Comparison of ENCODE assay signal across 8 cellular contexts in genomic region chr4:70901984-70902576, GRCh38. TPM values are rescaled to one million over a fixed set of nuclear protein-coding genes. Genes with fewer than 3 reads are reported as not detected.
DNase-seq lines count a peak whose midpoint lies in the region; ATAC-seq and TF ChIP-seq lines count a peak whose summit lies in the region.

Gene MOB1B (plus strand): TSS chr4:70902369. CDS start chr4:70902537, 168 bp downstream.

- H3K4me1 ChIP-seq in BLaER1, result peaks cover 22% of the 10 kb centered on the region
- peaks cover 0 to 16% (median 8%) of the 10 kb centered on the region in 4 donors for H3K4me1 ChIP-seq in liver (ENCODE audit: control insufficient read depth in 4 of 4, insufficient read depth in 4 of 4, low read length in 3 of 4)

- H3K27me3 ChIP-seq in BLaER1, result no peaks in the 10 kb centered on the region
- no peaks in the 10 kb centered on the region for H3K27me3 ChIP-seq in liver (ENCODE audit: control insufficient read depth in 4 of 4, insufficient read depth in 4 of 4, low read length in 3 of 4)

- H3K27ac ChIP-seq in BLaER1, result peak within 1 kb of the TSS; percentile 86
- peak within 1 kb of the TSS; percentile 69 to 74 for H3K27ac ChIP-seq in liver (ENCODE audit: low read depth in 1 of 2, low read length in 2 of 2)

- peak; percentile 93 for ATAC-seq in HG03432 (IDR thresholded peaks at IDR 0.05; ENCODE audit: unreplicated experiment)

- H4K20me1 ChIP-seq in BLaER1, result peaks cover 44% of the 10 kb centered on the region

- peak within 1 kb of the TSS; percentile 78 for H3K4me2 ChIP-seq in BLaER1

- H3K9ac ChIP-seq in BLaER1 (peak within 1 kb of the TSS; percentile 89), liver (ENCODE audit: low read depth in 1 of 2, low read length in 2 of 2) (peak within 1 kb of the TSS; percentile 63 to 74)

- H3K4me3 ChIP-seq in BLaER1 (peak within 1 kb of the TSS; percentile 91), liver (ENCODE audit: low read depth in 1 of 3, low read length in 3 of 3) (peak within 1 kb of the TSS; percentile 81 to 95 (median 85))

- H3K9me3 ChIP-seq in BLaER1 (no peaks in the 10 kb centered on the region), liver (ENCODE audit: control insufficient read depth in 4 of 4, low read length in 3 of 4) (no peaks in the 10 kb centered on the region)

- peak in 1 of 2 donors; percentile 32 for TF ChIP-seq RAD21 in liver (IDR thresholded peaks at IDR 0.05)

- DNase-seq in NCI-H748 (lab: John Stamatoyannopoulos, UW; ENCODE audit: unreplicated experiment), result peak; percentile 78
- peak; percentile 62 to 77 for DNase-seq in activated CD4-positive, alpha-beta T cell treated with anti-CD3 and anti-CD28 coated beads, Interleukin-2, amount 50 U/mL, for 24 hours (ENCODE audit: low read depth in 1 of 2, low spot score in 1 of 2)
- DNase-seq in dermis blood vessel endothelial cell, result peak; percentile 86
- DNase-seq in stimulated activated CD4-positive, alpha-beta T cell treated with anti-CD3 and anti-CD28 coated beads, Interleukin-4, amount 100 ng/mL, for 24 hours, result peak; percentile 86

- H3K36me3 ChIP-seq in BLaER1 (peaks cover 19% of the 10 kb centered on the region), liver (ENCODE audit: control insufficient read depth in 4 of 4, insufficient read depth in 3 of 4, low read depth in 1 of 4, low read length in 3 of 4) (peaks cover 0 to 3% (median 0%) of the 10 kb centered on the region in 4 donors)

- under 1% methylated on average over 47 of the region's 47 CpGs for WGBS in liver

- TF ChIP-seq CTCF in liver (IDR thresholded peaks at IDR 0.05; ENCODE audit: low read depth, low read length, missing input control), result peak; percentile 40

- TF ChIP-seq POLR2A in GM19099 (IDR thresholded peaks at IDR 0.05; ENCODE audit: extremely low read depth, insufficient read length, low read depth), result peak; percentile 60

TF ChIP-seq in liver, 16 proteins besides CTCF, POLR2A, EP300 and RAD21:
- TF ChIP-seq YY1 (IDR thresholded peaks at IDR 0.05), result peak; percentile 33
- TF ChIP-seq, protein P1, sequence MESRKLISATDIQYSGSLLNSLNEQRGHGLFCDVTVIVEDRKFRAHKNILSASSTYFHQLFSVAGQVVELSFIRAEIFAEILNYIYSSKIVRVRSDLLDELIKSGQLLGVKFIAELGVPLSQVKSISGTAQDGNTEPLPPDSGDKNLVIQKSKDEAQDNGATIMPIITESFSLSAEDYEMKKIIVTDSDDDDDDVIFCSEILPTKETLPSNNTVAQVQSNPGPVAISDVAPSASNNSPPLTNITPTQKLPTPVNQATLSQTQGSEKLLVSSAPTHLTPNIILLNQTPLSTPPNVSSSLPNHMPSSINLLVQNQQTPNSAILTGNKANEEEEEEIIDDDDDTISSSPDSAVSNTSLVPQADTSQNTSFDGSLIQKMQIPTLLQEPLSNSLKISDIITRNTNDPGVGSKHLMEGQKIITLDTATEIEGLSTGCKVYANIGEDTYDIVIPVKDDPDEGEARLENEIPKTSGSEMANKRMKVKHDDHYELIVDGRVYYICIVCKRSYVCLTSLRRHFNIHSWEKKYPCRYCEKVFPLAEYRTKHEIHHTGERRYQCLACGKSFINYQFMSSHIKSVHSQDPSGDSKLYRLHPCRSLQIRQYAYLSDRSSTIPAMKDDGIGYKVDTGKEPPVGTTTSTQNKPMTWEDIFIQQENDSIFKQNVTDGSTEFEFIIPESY (IDR thresholded peaks at IDR 0.05), result peak; percentile 89
- no peak for TF ChIP-seq ATF3 (IDR thresholded peaks at IDR 0.05)

RNA-seq across cellular contexts. Expression of gene MOB1B, which starts in this region (rescaled TPM):
- total RNA-seq in dermis blood vessel endothelial cell, result 11.7 and 16.8 TPM in 2 replicates
- 10 to 100 TPM in 1 of 2 donors, 1 to 10 TPM in 1; 5.0 to 69.0 TPM for total RNA-seq in liver
- polyA plus RNA-seq in liver, result 1 to 10 TPM; 2.1 to 2.4 TPM

Comparison
In these comparisons a context has a peak if more than half of its experiments do, and no peak if none do; other contexts are left out.
1. Peak in every context shown above with its lines: DNase-seq, ATAC-seq, H3K4me3 ChIP-seq and H3K27ac ChIP-seq.